23 cellular contexts compared by ENCODE assay signal in the genomic region with DNA sequence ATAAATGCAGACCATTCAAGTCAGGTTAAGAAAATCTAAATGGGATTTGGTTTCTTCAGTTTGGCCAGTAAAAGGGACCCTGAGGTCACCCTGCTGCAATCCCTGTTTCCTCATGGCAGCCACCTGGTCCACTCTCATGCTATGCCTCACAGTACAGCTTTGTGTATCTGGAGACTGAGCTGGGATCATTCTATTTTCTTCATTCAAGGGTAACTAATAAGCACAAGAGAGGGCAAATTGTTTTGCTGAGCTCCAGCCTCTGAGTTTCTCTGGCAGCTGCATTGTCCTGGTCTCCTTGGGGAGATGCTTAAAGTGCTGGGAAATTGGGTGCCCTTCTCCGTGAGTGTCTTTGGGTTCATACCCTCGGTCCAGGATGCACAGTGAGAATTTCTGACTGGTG. TPM values are rescaled to one million over a fixed set of nuclear protein-coding genes. Genes with fewer than 3 reads are reported as not detected.
DNase-seq lines count a peak whose midpoint lies in the region; FAIRE-seq and TF ChIP-seq lines count a peak whose summit lies in the region.
"Had no signal": no experiment of that assay in that cellular context is flagged by ENCODE, and none has a peak within 500 bp of the region (broad histone marks: within the 10 kb centered on the region; RNA-seq: fewer than 3 reads in every experiment).

No MANE protein-coding gene starts in this region.

- H3K4me1 Mint-ChIP-seq in nephron progenitor cell, result peaks cover 11% of the 10 kb centered on the region

- no peak for TF ChIP-seq CTCF in KMS-11 (conservative IDR thresholded peaks at IDR 0.05; ENCODE audit: low read depth, low read length)
- TF ChIP-seq CTCF in nephron progenitor cell (IDR thresholded peaks at IDR 0.05), result no peak
- no peak for TF ChIP-seq CTCF in thyroid gland (IDR thresholded peaks at IDR 0.05)
- TF ChIP-seq CTCF in D721Med (IDR thresholded peaks at IDR 0.05; ENCODE audit: insufficient read depth, missing control alignments), result no peak

- peak overlapping the region; percentile 88; the same call in 1 of the 2 replicates for H3K27ac ChIP-seq in KMS-11
- H3K27ac ChIP-seq in neuronal stem cell (replicated peaks; ENCODE audit: low read length), result no peak overlapping the region
- no peak overlapping the region for H3K27ac ChIP-seq in thyroid gland
- H3K27ac ChIP-seq: 22Rv1, GM23248 had no signal

- no CpG with 5 or more reads among the region's 2 CpGs for WGBS in neuronal stem cell (ENCODE audit: extremely low coverage in 2 of 2, insufficient read length in 2 of 2, insufficient replicate concordance in 1 of 2), 2 donors
- WGBS in thyroid gland, 2 donors, result 88 to 89% methylated on average over 2 of the region's 2 CpGs

- no peak overlapping the region for H2BK12ac ChIP-seq in neuronal stem cell (ENCODE audit: low read length)

- no peak overlapping the region for H3K27ac Mint-ChIP-seq in nephron progenitor cell
- H3K27ac Mint-ChIP-seq: B cell; CD4-positive, alpha-beta memory T cell had no signal

- no peaks in the 10 kb centered on the region for H3K27me3 ChIP-seq in KMS-11 (ENCODE audit: insufficient read depth, low read depth)
- H3K27me3 ChIP-seq in neuronal stem cell (ENCODE audit: control insufficient read depth in 3 of 3, insufficient read depth in 3 of 3, low read depth in 1 of 3, low read length in 3 of 3), result no peaks in the 10 kb centered on the region
- H3K27me3 ChIP-seq in thyroid gland, result no peaks in the 10 kb centered on the region

- H3K23ac ChIP-seq in neuronal stem cell (ENCODE audit: low read depth, low read length, poor library complexity), result no peak overlapping the region

- H4K91ac ChIP-seq in neuronal stem cell (ENCODE audit: low read depth, low read length, poor library complexity), result no peak overlapping the region

- H3K79me2 ChIP-seq in KMS-11 (ENCODE audit: insufficient read depth, low read depth), result no peaks in the 10 kb centered on the region

- no peaks in the 10 kb centered on the region for H3K36me3 Mint-ChIP-seq in nephron progenitor cell (ENCODE audit: low read depth)
- H3K36me3 Mint-ChIP-seq: CD4-positive, alpha-beta memory T cell had no signal

- intact Hi-C loops in thyroid gland (cut with DNase I), result no loop called here

- no peak overlapping the region for H3K18ac ChIP-seq in neuronal stem cell (ENCODE audit: low read length)

- H3K36me3 ChIP-seq in KMS-11 (ENCODE audit: insufficient read depth) (no peaks in the 10 kb centered on the region), neuronal stem cell (replicated peaks in 1 of 2; ENCODE audit: control insufficient read depth in 2 of 2, insufficient read depth in 2 of 2, low read length in 2 of 2) (no peaks in the 10 kb centered on the region), thyroid gland (no peaks in the 10 kb centered on the region)

- H3K79me1 ChIP-seq in neuronal stem cell (ENCODE audit: low read depth, low read length), result no peaks in the 10 kb centered on the region

- no peak for FAIRE-seq in D721Med (lab: Jason Lieb, UNC)
- FAIRE-seq: A204.1, GM12878, H1 had no signal

- H2AK5ac ChIP-seq in neuronal stem cell (ENCODE audit: low read depth, low read length), result no peak overlapping the region

- peaks cover 18% of the 10 kb centered on the region for H3K27me3 Mint-ChIP-seq in nephron progenitor cell (ENCODE audit: low read depth, poor library complexity)
- H3K27me3 Mint-ChIP-seq: B cell had no signal

- H3K4ac ChIP-seq in neuronal stem cell (ENCODE audit: low read length), result no peak overlapping the region

- H3K4me1 ChIP-seq in KMS-11 (ENCODE audit: low read depth, poor library complexity, severe bottlenecking) (peaks cover 44% of the 10 kb centered on the region), neuronal stem cell (ENCODE audit: control insufficient read depth in 2 of 2, insufficient read depth in 1 of 2, low read depth in 1 of 2, low read length in 2 of 2) (peaks cover 0 to 12% of the 10 kb centered on the region in 2 donors), thyroid gland (no peaks in the 10 kb centered on the region)

- H3K9me3 Mint-ChIP-seq in nephron progenitor cell, result no peaks in the 10 kb centered on the region
- H3K9me3 Mint-ChIP-seq: CD4-positive, alpha-beta memory T cell had no signal

- H3K4me2 ChIP-seq in KMS-11, result no peak overlapping the region
- no peak overlapping the region for H3K4me2 ChIP-seq in neuronal stem cell (ENCODE audit: insufficient read depth, low read length, poor library complexity, severe bottlenecking)

- no peak overlapping the region for H3K4me3 ChIP-seq in KMS-11 (IDR thresholded peaks at IDR 0.05; ENCODE audit: insufficient read depth, low read depth, low read length)
- H3K4me3 ChIP-seq in neuronal stem cell (ENCODE audit: low read length in 2 of 2), result no peak overlapping the region
- H3K4me3 ChIP-seq in thyroid gland (replicated peaks in 1 of 3), result no peak overlapping the region
- H3K4me3 ChIP-seq: GM12878, GM23248 had no signal

- peak; percentile 14 for DNase-seq in NCI-H2171 treated with DMSO at 0.1 percent for 48 hours (lab: John Stamatoyannopoulos, UW)
- no peak for DNase-seq in NCI-H2171 (lab: John Stamatoyannopoulos, UW)
- peak; percentile 76 for DNase-seq in SK-MEL-5 (ENCODE audit: low read depth, low spot score)
- DNase-seq in neuronal stem cell (ENCODE audit: low spot score), result no peak
- no peak for DNase-seq in nephron progenitor cell
- DNase-seq in thyroid gland, result no peak
- DNase-seq in D721Med (ENCODE audit: insufficient read length, low spot score), result no peak
- DNase-seq: C1 segment of cervical spinal cord; Calu3; CD4-positive, alpha-beta memory T cell; COR-L47; DMS79; EL; GDM1; GM23248; H7; HCEC 1CT had no signal

- H2BK120ac ChIP-seq in neuronal stem cell (ENCODE audit: low read depth, low read length), result no peak overlapping the region

- no peak overlapping the region for H4K8ac ChIP-seq in neuronal stem cell (ENCODE audit: low read depth, low read length)

- no peak overlapping the region for H3K4me3 Mint-ChIP-seq in nephron progenitor cell
- H3K4me3 Mint-ChIP-seq: B cell; CD4-positive, alpha-beta memory T cell had no signal

- H2BK15ac ChIP-seq in neuronal stem cell (ENCODE audit: low read length), result no peak overlapping the region

- no peak for TF ChIP-seq POLR2A in thyroid gland (IDR thresholded peaks at IDR 0.05)

- H2BK5ac ChIP-seq in neuronal stem cell (ENCODE audit: low read length), result no peak overlapping the region

- H4K20me1 ChIP-seq in KMS-11 (ENCODE audit: insufficient read depth), result no peaks in the 10 kb centered on the region

- in situ Hi-C loops in SK-MEL-5 (cut with HindIII; ENCODE audit: low pct_unique_long_range_greater_than_20kb, low sequenced_read_pairs), result no loop called here

- H3K9me3 ChIP-seq in neuronal stem cell (replicated peaks in 1 of 2; ENCODE audit: control insufficient read depth in 2 of 2, insufficient read depth in 1 of 2, low read depth in 1 of 2, low read length in 2 of 2) (no peaks in the 10 kb centered on the region), thyroid gland (no peaks in the 10 kb centered on the region)

- H3K9ac ChIP-seq in KMS-11, result no peak overlapping the region
- H3K9ac ChIP-seq in neuronal stem cell (ENCODE audit: low read depth, low read length, poor library complexity), result no peak overlapping the region
- H3K9ac ChIP-seq: GM23248 had no signal

- H2AFZ ChIP-seq in KMS-11 (ENCODE audit: low read depth), result no peak overlapping the region
- H2AFZ ChIP-seq in neuronal stem cell (ENCODE audit: low read length), result peak overlapping the region; percentile 45
- H2AFZ ChIP-seq: GM23248 had no signal

- H3K14ac ChIP-seq in neuronal stem cell (ENCODE audit: low read length), result no peak overlapping the region

RNA-seq across cellular contexts. Expression of gene BCL2L11, which starts 18.5 kb away (rescaled TPM):
- total RNA-seq in SK-MEL-5 (2014; rRNA removed; shearing (Covaris generic)), result 5.2 and 5.4 TPM in 2 replicates
- polyA plus RNA-seq in SK-MEL-5 (2015; cell fraction: cytosol; rRNA removed), result 7.6 and 9.7 TPM in 2 replicates
- 9.1 and 10.7 TPM in 2 replicates for polyA plus RNA-seq in SK-MEL-5 (2015; cell fraction: nucleus; rRNA removed)
- 32.0 TPM for polyA plus RNA-seq in neuronal stem cell (2013, experiment 1 of 2)
- polyA plus RNA-seq in neuronal stem cell (2013, experiment 2 of 2), result 32.1 TPM
- 10 to 100 TPM; 48.4 to 90.6 (median 62.4) TPM for total RNA-seq in thyroid gland

Comparison
In these comparisons a context has a peak if more than half of its experiments do, and no peak if none do; other contexts are left out.
1. DNase-seq: peak in NCI-H2171 treated with DMSO at 0.1 percent for 48 hours (single experiment) and SK-MEL-5 (single experiment); none in NCI-H2171 (single experiment), neuronal stem cell (single experiment), nephron progenitor cell (single experiment), thyroid gland (0 of 2) and D721Med (single experiment).